Comparison of ENCODE assay signal across 10 cellular contexts in genomic region chr7:130926021-130926691, GRCh38.
DNase-seq lines count a peak whose midpoint lies in the region; ATAC-seq and TF ChIP-seq lines count a peak whose summit lies in the region.
"Had no signal": no experiment of that assay in that cellular context is flagged by ENCODE, and none has a peak within 500 bp of the region (broad histone marks: within the 10 kb centered on the region; RNA-seq: fewer than 3 reads in every experiment).

No MANE protein-coding gene starts in this region.

- no peaks in the 10 kb centered on the region for H3K9me3 Mint-ChIP-seq in stimulated activated effector memory CD8-positive, alpha-beta T cell treated with anti-CD3 and anti-CD28 coated beads, Interleukin-12 subunit alpha, Interleukin-12 subunit beta, amount 100 ng/mL, for 72 hours

- ATAC-seq in body of pancreas (no peak), HG03159 (IDR thresholded peaks at IDR 0.05; ENCODE audit: unreplicated experiment) (no peak)
- ATAC-seq in stimulated activated effector memory CD8-positive, alpha-beta T cell treated with anti-CD3 and anti-CD28 coated beads, Interleukin-12 subunit alpha, Interleukin-12 subunit beta, amount 100 ng/mL, for 72 hours, result peak; percentile 54

- in situ Hi-C loops in GM23248 (cut with MboI), result no loop called here

- H3K27me3 ChIP-seq in GM23248 (replicated peaks; ENCODE audit: insufficient read depth) (no peaks in the 10 kb centered on the region), OCI-LY3 (ENCODE audit: low read depth, low read length) (no peaks in the 10 kb centered on the region), body of pancreas (no peaks in the 10 kb centered on the region)

- DNase-seq in GM23248 (no peak), body of pancreas (no peak), ureter (ENCODE audit: low spot score) (no peak), RPMI8226 (no peak)
- peak in 1 of 2 donors; percentile 63 for DNase-seq in stimulated activated effector memory CD8-positive, alpha-beta T cell treated with anti-CD3 and anti-CD28 coated beads, Interleukin-12 subunit alpha, Interleukin-12 subunit beta, amount 100 ng/mL, for 72 hours (ENCODE audit: low spot score in 2 of 2)
- DNase-seq: aorta, NCI-H1436, occipital lobe had no signal

- 93% methylated on average over 16 of the region's 16 CpGs for WGBS in GM23248 (ENCODE audit: low coverage in 1 of 2, low lambda C conversion rate in 2 of 2, missing lambda C conversion rate in 2 of 2), 2 experiments
- WGBS in body of pancreas, 2 donors, result 77 to 79% methylated on average over 15 to 16 of the region's 16 CpGs

- H3K4me3 ChIP-seq in GM23248 (no peak overlapping the region), OCI-LY3 (ENCODE audit: low read length) (no peak overlapping the region), body of pancreas (no peak overlapping the region)

- H4K20me1 ChIP-seq in GM23248 (ENCODE audit: insufficient read depth), result peaks cover 3% of the 10 kb centered on the region; the same call in 1 of the 2 replicates
- H4K20me1 ChIP-seq in OCI-LY3 (ENCODE audit: insufficient read depth, low read length), result peaks cover 100% of the 10 kb centered on the region

- H3K4me3 Mint-ChIP-seq in stimulated activated effector memory CD8-positive, alpha-beta T cell treated with anti-CD3 and anti-CD28 coated beads, Interleukin-12 subunit alpha, Interleukin-12 subunit beta, amount 100 ng/mL, for 72 hours, result peak overlapping the region; percentile 43

- no peaks in the 10 kb centered on the region for H3K9me2 ChIP-seq in GM23248 (ENCODE audit: insufficient read depth)

- H3K9ac ChIP-seq in GM23248, result no peak overlapping the region
- H3K9ac ChIP-seq in OCI-LY3 (ENCODE audit: low read length), result no peak overlapping the region

- H3K27ac ChIP-seq in GM23248 (peak overlapping the region; percentile 98; the same call in 1 of the 2 replicates), OCI-LY3 (ENCODE audit: low read length) (peak overlapping the region; percentile 36; the same call in 1 of the 2 replicates), body of pancreas (peak overlapping the region in 3 of 4 donors; percentile 9 to 55 (median 49))

- H2AFZ ChIP-seq in GM23248, result no peak overlapping the region
- H2AFZ ChIP-seq in OCI-LY3 (ENCODE audit: low read depth, low read length), result no peak overlapping the region

- no peaks in the 10 kb centered on the region for H3K9me3 ChIP-seq in GM23248 (ENCODE audit: low read depth)
- H3K9me3 ChIP-seq in OCI-LY3 (ENCODE audit: insufficient read depth, low read length), result no peaks in the 10 kb centered on the region
- H3K9me3 ChIP-seq in body of pancreas, result no peaks in the 10 kb centered on the region

- no peaks in the 10 kb centered on the region for H3K36me3 Mint-ChIP-seq in stimulated activated effector memory CD8-positive, alpha-beta T cell treated with anti-CD3 and anti-CD28 coated beads, Interleukin-12 subunit alpha, Interleukin-12 subunit beta, amount 100 ng/mL, for 72 hours

- H3K4me1 ChIP-seq in GM23248 (ENCODE audit: insufficient read depth) (peaks cover 44% of the 10 kb centered on the region), OCI-LY3 (ENCODE audit: low read length) (peaks cover 53% of the 10 kb centered on the region), body of pancreas (peaks cover 49% of the 10 kb centered on the region)

- H3K27ac Mint-ChIP-seq in stimulated activated effector memory CD8-positive, alpha-beta T cell treated with anti-CD3 and anti-CD28 coated beads, Interleukin-12 subunit alpha, Interleukin-12 subunit beta, amount 100 ng/mL, for 72 hours, result no peak overlapping the region

- TF ChIP-seq CTCF in OCI-LY3 (IDR thresholded peaks at IDR 0.05; ENCODE audit: low read depth, low read length) (no peak), body of pancreas (IDR thresholded peaks at IDR 0.05) (no peak)

- peaks cover 100% of the 10 kb centered on the region for H3K79me2 ChIP-seq in GM23248 (ENCODE audit: insufficient read depth)
- peaks cover 100% of the 10 kb centered on the region for H3K79me2 ChIP-seq in OCI-LY3 (ENCODE audit: low read length)

- intact Hi-C loops in body of pancreas (cut with DNase I), result no loop called here

- H3K4me2 ChIP-seq in GM23248 (ENCODE audit: unreplicated experiment), result no peak overlapping the region
- peak overlapping the region; percentile 27 for H3K4me2 ChIP-seq in OCI-LY3 (ENCODE audit: low read length)

- no peak for TF ChIP-seq POLR2A in body of pancreas (IDR thresholded peaks at IDR 0.05)

- peaks cover 78% of the 10 kb centered on the region for H3K4me1 Mint-ChIP-seq in stimulated activated effector memory CD8-positive, alpha-beta T cell treated with anti-CD3 and anti-CD28 coated beads, Interleukin-12 subunit alpha, Interleukin-12 subunit beta, amount 100 ng/mL, for 72 hours

- H3K36me3 ChIP-seq in GM23248 (ENCODE audit: low read depth) (peaks cover 26% of the 10 kb centered on the region), OCI-LY3 (replicated peaks; ENCODE audit: low read depth, low read length) (peaks cover 77% of the 10 kb centered on the region), body of pancreas (replicated peaks in 1 of 2; ENCODE audit: insufficient read depth in 1 of 2, low read depth in 2 of 2) (no peaks in the 10 kb centered on the region)

- peaks cover 59% of the 10 kb centered on the region for H3F3A ChIP-seq in GM23248 (ENCODE audit: insufficient read depth)

Comparison
In these comparisons a context has a peak if more than half of its experiments do, and no peak if none do; other contexts are left out.
1. H3K27ac ChIP-seq: peak in every context shown above with its lines; median percentile 98 in GM23248; 49 in body of pancreas; 36 in OCI-LY3.